8 cellular contexts compared by ENCODE assay signal in genomic region chr14:35534884-35535793, GRCh38. TPM values are rescaled to one million over a fixed set of nuclear protein-coding genes. Genes with fewer than 3 reads are reported as not detected.
DNase-seq lines count a peak whose midpoint lies in the region; ATAC-seq, FAIRE-seq and TF ChIP-seq lines count a peak whose summit lies in the region.

No MANE protein-coding gene starts in this region.

- CTCF ChIA-PET in mammary epithelial cell (lab: Charles Lee; ENCODE audit: low non-redundant PET): no interaction called here

- H4K20me1 ChIP-seq in mammary epithelial cell (ENCODE audit: insufficient read depth, low read length): no peaks in the 10 kb centered on the region

- H3K4me1 ChIP-seq in mammary epithelial cell (ENCODE audit: insufficient read depth, low read length): peaks cover 22% of the 10 kb centered on the region

- H3K9ac ChIP-seq in mammary epithelial cell (ENCODE audit: insufficient read depth, low read length): no peak overlapping the region

- peak; percentile 52 for ATAC-seq in GM21515 (IDR thresholded peaks at IDR 0.05; ENCODE audit: unreplicated experiment)

- DNase-seq in DMS114 treated with DMSO at 0.1 percent for 48 hours (lab: John Stamatoyannopoulos, UW; ENCODE audit: unreplicated experiment): peak; percentile 5
- DNase-seq in KBM-7: peak; percentile 80
- DNase-seq in mammary epithelial cell: peak; percentile 68
- peak; percentile 72 for DNase-seq in iris pigment epithelial cell (ENCODE audit: low read depth)
- peak; percentile 76 for DNase-seq in stimulated activated CD4-positive, alpha-beta T cell treated with anti-CD3 and anti-CD28 coated beads, Interleukin-15, amount 100 ng/mL, for 24 hours
- no peak for DNase-seq in D721Med (ENCODE audit: insufficient read length, low spot score)

- no peaks in the 10 kb centered on the region for H3K36me3 ChIP-seq in mammary epithelial cell (ENCODE audit: insufficient read depth, low read length)

- no peak for FAIRE-seq in D721Med (lab: Jason Lieb, UNC)

- in situ Hi-C loops in KBM-7 (cut with MboI; ENCODE audit: low pct_unique_long_range_greater_than_20kb, low sequenced_read_pairs): no loop called here
- in situ Hi-C loops in mammary epithelial cell (cut with MboI; ENCODE audit: low sequenced_read_pairs in 2 of 2): no loop called here

- H3K27me3 ChIP-seq in mammary epithelial cell (ENCODE audit: insufficient read depth, low read length): peaks cover 21% of the 10 kb centered on the region

- dilution Hi-C loops in mammary epithelial cell (cut with HindIII; ENCODE audit: low sequenced_read_pairs): no loop called here

- H3K9me3 ChIP-seq in mammary epithelial cell (replicated peaks; ENCODE audit: insufficient read depth, low read length): no peaks in the 10 kb centered on the region

- H3K27ac ChIP-seq in mammary epithelial cell (ENCODE audit: insufficient read depth, low read depth, low read length): no peak overlapping the region

- WGBS in mammary epithelial cell (ENCODE audit: low coverage, missing lambda C conversion rate): 17% methylated on average over 10 of the region's 80 CpGs

- no TSS peak for BruUV-seq in mammary epithelial cell (replicated peaks; lab: Mats Ljungman, UMichigan)

- H3K4me2 ChIP-seq in mammary epithelial cell (ENCODE audit: insufficient read depth, low read depth, low read length): peak overlapping the region; percentile 100

- H3K79me2 ChIP-seq in mammary epithelial cell (ENCODE audit: insufficient read depth, low read length): no peaks in the 10 kb centered on the region

- H3K4me3 ChIP-seq in WI38 (ENCODE audit: low read depth, low read length) (peak overlapping the region; percentile 65), mammary epithelial cell (replicated peaks in 1 of 3; ENCODE audit: insufficient read depth in 1 of 3, low read depth in 2 of 3, low read length in 3 of 3) (peak overlapping the region in 2 of 3 experiments; percentile 22)

- TF ChIP-seq CTCF in WI38 (IDR thresholded peaks at IDR 0.05; ENCODE audit: low read depth, low read length): no peak
- TF ChIP-seq CTCF in mammary epithelial cell (conservative IDR thresholded peaks at IDR 0.05 in 1 of 2, IDR thresholded peaks at IDR 0.05 in 1 of 2; ENCODE audit: extremely low read depth in 1 of 2, insufficient read depth in 1 of 2, low read depth in 1 of 2, low read length in 2 of 2): no peak
- no peak for TF ChIP-seq CTCF in D721Med (IDR thresholded peaks at IDR 0.05; ENCODE audit: insufficient read depth, missing control alignments)

- intact Hi-C loops in mammary epithelial cell (cut with micrococcal nuclease): loop anchor here (5.0 kb wide), 1 partner anchor 277 kb away; no protein-coding TSS in a partner anchor

- H2AFZ ChIP-seq in mammary epithelial cell (ENCODE audit: low read depth, low read length): no peak overlapping the region

RNA-seq across cellular contexts. Expression of gene INSM2, which starts 1.2 kb away (rescaled TPM):
- total RNA-seq in mammary epithelial cell: not detected
- polyA plus RNA-seq in mammary epithelial cell: not detected
- not detected for polyA minus RNA-seq in mammary epithelial cell
